17 cellular contexts compared by ENCODE assay signal in the genomic region with DNA sequence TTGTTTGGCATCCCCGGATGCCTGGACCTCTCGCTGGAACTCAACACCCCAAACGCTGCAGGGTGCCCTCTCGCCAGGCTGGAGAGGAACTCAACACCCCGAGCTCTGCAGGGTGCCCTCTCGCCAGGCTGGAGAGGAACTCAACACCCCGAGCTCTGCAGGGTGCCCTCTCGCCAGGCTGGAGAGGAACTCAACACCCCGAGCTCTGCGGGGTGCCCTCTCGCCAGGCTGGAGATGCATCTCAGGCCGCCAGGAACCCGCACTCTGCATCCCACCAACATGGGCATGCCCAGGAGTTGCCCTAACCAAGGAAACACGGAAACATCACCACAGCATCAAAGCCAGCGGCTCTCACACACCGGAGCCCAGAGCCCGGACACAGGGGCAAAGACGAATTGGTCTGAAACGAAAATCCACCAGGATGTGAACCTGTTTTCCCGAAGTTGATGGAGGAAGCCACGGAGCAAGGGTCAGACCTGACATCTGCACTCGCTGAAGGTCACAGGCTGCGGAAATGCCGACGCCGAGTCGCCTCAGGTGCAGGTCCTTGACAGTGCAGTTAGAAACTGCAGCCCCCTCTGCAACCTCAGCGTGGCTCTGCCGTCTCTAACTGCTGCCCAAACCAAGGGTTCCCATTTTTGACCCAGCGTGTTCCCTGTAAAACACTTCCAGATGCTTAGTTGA. TPM values are rescaled to one million over a fixed set of nuclear protein-coding genes. Genes with fewer than 3 reads are reported as not detected.
DNase-seq lines count a peak whose midpoint lies in the region; ATAC-seq and TF ChIP-seq lines count a peak whose summit lies in the region.
"Had no signal": no experiment of that assay in that cellular context is flagged by ENCODE, and none has a peak within 500 bp of the region (broad histone marks: within the 10 kb centered on the region; RNA-seq: fewer than 3 reads in every experiment).

No MANE protein-coding gene starts in this region.

- H3K4me1 Mint-ChIP-seq in natural killer cell treated with Interleukin-12 subunit alpha and Interleukin-12 subunit beta and Interleukin-15 and Interleukin-18, amount 100 ng/mL, for 72 hours (ENCODE audit: low read depth in 2 of 2), result no peaks in the 10 kb centered on the region
- H3K4me1 Mint-ChIP-seq in natural killer cell, result peaks cover 0 to 5% of the 10 kb centered on the region in 2 donors
- H3K4me1 Mint-ChIP-seq: B cell had no signal

- H3K27ac ChIP-seq in RWPE2 (ENCODE audit: poor library complexity, severe bottlenecking), result no peak overlapping the region

- no peaks in the 10 kb centered on the region for H3K27me3 ChIP-seq in RWPE2 (ENCODE audit: insufficient read depth, poor library complexity, severe bottlenecking)

- H3K9me3 Mint-ChIP-seq in natural killer cell treated with Interleukin-12 subunit alpha and Interleukin-12 subunit beta and Interleukin-15 and Interleukin-18, amount 100 ng/mL, for 72 hours, result no peaks in the 10 kb centered on the region
- H3K9me3 Mint-ChIP-seq in natural killer cell, result no peaks in the 10 kb centered on the region
- H3K9me3 Mint-ChIP-seq: CD4-positive, alpha-beta T cell; GM23338 had no signal

- TF ChIP-seq CTCF in natural killer cell (IDR thresholded peaks at IDR 0.05), result no peak
- no peak for TF ChIP-seq CTCF in RWPE2 (IDR thresholded peaks at IDR 0.05; ENCODE audit: poor library complexity, severe bottlenecking)

- no peaks in the 10 kb centered on the region for H3K9me3 ChIP-seq in RWPE2 (ENCODE audit: severe bottlenecking)

- no peaks in the 10 kb centered on the region for H3K36me3 Mint-ChIP-seq in natural killer cell treated with Interleukin-12 subunit alpha and Interleukin-12 subunit beta and Interleukin-15 and Interleukin-18, amount 100 ng/mL, for 72 hours
- H3K36me3 Mint-ChIP-seq in natural killer cell, result no peaks in the 10 kb centered on the region

- no peaks in the 10 kb centered on the region for H3K36me3 ChIP-seq in RWPE2 (ENCODE audit: low read depth)

- peak; percentile 26 for DNase-seq in natural killer cell treated with Interleukin-12 subunit alpha and Interleukin-12 subunit beta and Interleukin-15 and Interleukin-18, amount 100 ng/mL, for 72 hours (ENCODE audit: low spot score)
- DNase-seq in natural killer cell (no peak), NCI-H146 treated with DMSO at 0.1 percent for 48 hours (lab: John Stamatoyannopoulos, UW; ENCODE audit: unreplicated experiment) (peak; percentile 65), RWPE2 (ENCODE audit: low spot score) (peak; percentile 42), HuH-7.5 (ENCODE audit: low spot score) (no peak)
- DNase-seq: ACHN; CD4-positive, alpha-beta T cell; Karpas-422; NCI-H1694 treated with DMSO at 0.1 percent for 48 hours; NCI-H2227 treated with DMSO at 0.1 percent for 48 hours; NCI-H748 treated with DMSO at 0.1 percent for 48 hours; SIG-M5; T-helper 17 cell had no signal

- H3K4me1 ChIP-seq in RWPE2 (ENCODE audit: insufficient read depth, poor library complexity, severe bottlenecking), result peaks cover 7% of the 10 kb centered on the region

- intact Hi-C loops in natural killer cell (cut with micrococcal nuclease), result no loop called here

- no peak for ATAC-seq in natural killer cell treated with Interleukin-12 subunit alpha and Interleukin-12 subunit beta and Interleukin-15 and Interleukin-18, amount 100 ng/mL, for 72 hours
- ATAC-seq in natural killer cell (no peak), RWPE2 (ENCODE audit: low read depth) (no peak), HG02571 (IDR thresholded peaks at IDR 0.05; ENCODE audit: unreplicated experiment) (no peak), GM18498 (IDR thresholded peaks at IDR 0.05; ENCODE audit: unreplicated experiment) (no peak)
- ATAC-seq: GM23338, T-helper 17 cell had no signal

- no peak overlapping the region for H3K27ac Mint-ChIP-seq in natural killer cell treated with Interleukin-12 subunit alpha and Interleukin-12 subunit beta and Interleukin-15 and Interleukin-18, amount 100 ng/mL, for 72 hours
- no peak overlapping the region for H3K27ac Mint-ChIP-seq in natural killer cell
- H3K27ac Mint-ChIP-seq: B cell; CD4-positive, alpha-beta T cell; GM23338; T-helper 17 cell had no signal

- no peak overlapping the region for H3K4me3 Mint-ChIP-seq in natural killer cell treated with Interleukin-12 subunit alpha and Interleukin-12 subunit beta and Interleukin-15 and Interleukin-18, amount 100 ng/mL, for 72 hours
- no peak overlapping the region for H3K4me3 Mint-ChIP-seq in natural killer cell
- H3K4me3 Mint-ChIP-seq: B cell; CD4-positive, alpha-beta T cell; GM23338 had no signal

- peaks cover 19 to 32% of the 10 kb centered on the region in 2 donors for H3K27me3 Mint-ChIP-seq in natural killer cell treated with Interleukin-12 subunit alpha and Interleukin-12 subunit beta and Interleukin-15 and Interleukin-18, amount 100 ng/mL, for 72 hours
- H3K27me3 Mint-ChIP-seq in natural killer cell (ENCODE audit: low read depth in 2 of 2), result peaks cover 27 to 38% of the 10 kb centered on the region in 2 donors
- H3K27me3 Mint-ChIP-seq: CD4-positive, alpha-beta T cell had no signal

- no peak overlapping the region for H3K4me3 ChIP-seq in RWPE2 (ENCODE audit: severe bottlenecking)
- H3K4me3 ChIP-seq: GM23338 had no signal

RNA-seq across cellular contexts. Expression of a gene that starts 37.5 kb away (rescaled TPM):
- under 1 TPM; 0.12 to 0.61 TPM for total RNA-seq in natural killer cell treated with Interleukin-12 subunit alpha and Interleukin-12 subunit beta and Interleukin-15 and Interleukin-18, amount 100 ng/mL, for 72 hours
- total RNA-seq in natural killer cell, result 10 to 100 TPM in 1 of 3 donors, 1 to 10 TPM in 2; 4.3 to 16.9 (median 6.0) TPM

RNA-seq across cellular contexts. Expression of a gene that starts 53.2 kb away (rescaled TPM):
- 10 to 100 TPM; 19.9 to 28.0 TPM for total RNA-seq in natural killer cell treated with Interleukin-12 subunit alpha and Interleukin-12 subunit beta and Interleukin-15 and Interleukin-18, amount 100 ng/mL, for 72 hours
- 10 to 100 TPM; 37.8 to 55.6 (median 39.9) TPM for total RNA-seq in natural killer cell

Comparison
In these comparisons a context has a peak if more than half of its experiments do, and no peak if none do; other contexts are left out.
1. DNase-seq: peak in natural killer cell treated with Interleukin-12 subunit alpha and Interleukin-12 subunit beta and Interleukin-15 and Interleukin-18, amount 100 ng/mL, for 72 hours (single experiment), NCI-H146 treated with DMSO at 0.1 percent for 48 hours (single experiment) and RWPE2 (single experiment); none in natural killer cell (single experiment) and HuH-7.5 (single experiment).